8 cellular contexts compared by ENCODE assay signal in genomic region chr13:98853791-98854191, GRCh38.
A peak's percentile ranks its signal among the peaks of the same experiment; 100 is the strongest.
DNase-seq lines count a peak whose midpoint lies in the region; ATAC-seq and TF ChIP-seq lines count a peak whose summit lies in the region.

No MANE protein-coding gene starts in this region.

- no peaks in the 10 kb centered on the region for H3K9me3 ChIP-seq in tibial artery

- H3K36me3 Mint-ChIP-seq in osteocyte (ENCODE audit: unreplicated experiment): peaks cover 15% of the 10 kb centered on the region

- ATAC-seq in GM21390 (IDR thresholded peaks at IDR 0.05; ENCODE audit: unreplicated experiment) (peak; percentile 100), HG03571 (IDR thresholded peaks at IDR 0.05; ENCODE audit: unreplicated experiment) (peak; percentile 100)

- no peak overlapping the region for H3K27ac Mint-ChIP-seq in osteocyte (ENCODE audit: unreplicated experiment)

- TF ChIP-seq CTCF in GM06990 (IDR thresholded peaks at IDR 0.05; ENCODE audit: insufficient read depth, low read length, poor library complexity, severe bottlenecking): no peak
- TF ChIP-seq CTCF in choroid plexus epithelial cell (conservative IDR thresholded peaks at IDR 0.05; ENCODE audit: low read depth, low read length): no peak
- TF ChIP-seq CTCF in tibial artery (IDR thresholded peaks at IDR 0.05): no peak
- TF ChIP-seq CTCF in osteocyte (IDR thresholded peaks at IDR 0.05): no peak

- H3K27me3 ChIP-seq in GM06990 (replicated peaks; ENCODE audit: control insufficient read depth, insufficient read depth, low read length): no peaks in the 10 kb centered on the region
- no peaks in the 10 kb centered on the region for H3K27me3 ChIP-seq in tibial artery

- H3K27ac ChIP-seq in tibial artery (peak overlapping the region; percentile 29 to 34), substantia nigra (ENCODE audit: low read depth, low read length, poor library complexity, severe bottlenecking) (no peak overlapping the region)

- intact Hi-C loops in tibial artery (cut with DNase I; ENCODE audit: low total_unique reads): no loop called here

- H3K4me1 ChIP-seq in tibial artery: peaks cover 0 to 32% (median 0%) of the 10 kb centered on the region in 4 donors

- H3K27me3 Mint-ChIP-seq in osteocyte (ENCODE audit: unreplicated experiment): no peaks in the 10 kb centered on the region

- H3K9me3 Mint-ChIP-seq in osteocyte (ENCODE audit: unreplicated experiment): no peaks in the 10 kb centered on the region

- H3K4me1 Mint-ChIP-seq in osteocyte (ENCODE audit: unreplicated experiment): no peaks in the 10 kb centered on the region

- no peak overlapping the region for H3K4me3 ChIP-seq in GM06990 (replicated peaks; ENCODE audit: low read depth, low read length)
- H3K4me3 ChIP-seq in choroid plexus epithelial cell (ENCODE audit: low read depth, low read length): no peak overlapping the region
- no peak overlapping the region for H3K4me3 ChIP-seq in tibial artery

- no peak overlapping the region for H3K4me3 Mint-ChIP-seq in osteocyte (ENCODE audit: unreplicated experiment)

- H3K36me3 ChIP-seq in GM06990 (ENCODE audit: control insufficient read depth, insufficient read depth, low read length) (no peaks in the 10 kb centered on the region), tibial artery (peaks cover 0 to 20% (median 19%) of the 10 kb centered on the region in 3 donors)

- peak; percentile 72 for DNase-seq in GM06990 (ENCODE audit: extremely low read depth, insufficient read length)
- DNase-seq in choroid plexus epithelial cell (ENCODE audit: low read depth): peak; percentile 53
- DNase-seq in tibial artery: no peak
- no peak for DNase-seq in hepatic stellate cell (ENCODE audit: low spot score)
- no peak for DNase-seq in substantia nigra (lab: John Stamatoyannopoulos, UW)
- no peak for DNase-seq in osteocyte (ENCODE audit: extremely low spot score, unreplicated experiment)

Comparison
In these comparisons a context has a peak if more than half of its experiments do, and no peak if none do; other contexts are left out.
1. DNase-seq: peak in GM06990 (single experiment) and choroid plexus epithelial cell (single experiment); none in tibial artery (0 of 2), hepatic stellate cell (single experiment), substantia nigra (0 of 49) and osteocyte (single experiment).